8 cellular contexts compared by ENCODE assay signal in genomic region chr11:96215094-96215782, GRCh38.
DNase-seq lines count a peak whose midpoint lies in the region; ATAC-seq and TF ChIP-seq lines count a peak whose summit lies in the region.

No MANE protein-coding gene starts in this region.

- peaks cover 42% of the 10 kb centered on the region for H3K4me1 ChIP-seq in PC-9 (replicated peaks; ENCODE audit: insufficient read depth)

- CTCF ChIA-PET in PC-9 (lab: Charles Lee) = interaction anchor here (0.7 kb wide), 1 partner anchor 161 kb away, joined by 3 read pairs; no protein-coding TSS in a partner anchor

- no peaks in the 10 kb centered on the region for H4K20me1 ChIP-seq in PC-9 (ENCODE audit: insufficient read depth)

- no peak overlapping the region for H3K4me2 ChIP-seq in PC-9

- H3K9me2 ChIP-seq in PC-9 (ENCODE audit: insufficient read depth) = no peaks in the 10 kb centered on the region

- ATAC-seq in activated CD4-positive, CD25-positive, alpha-beta regulatory T cell treated with anti-CD3 and anti-CD28 coated beads, Interleukin-2, amount 50 U/mL, for 24 hours = peak; percentile 39 to 45
- ATAC-seq in HG02798 (IDR thresholded peaks at IDR 0.05; ENCODE audit: poor library complexity, unreplicated experiment) = peak; percentile 78
- peak; percentile 55 for ATAC-seq in omental fat pad (ENCODE audit: low FRiP score)

- H3K27ac ChIP-seq in PC-9 (peak overlapping the region; percentile 38), dorsolateral prefrontal cortex (peak overlapping the region in 45 of 59 donors; percentile 0 to 83 (median 49))

- peaks cover 83% of the 10 kb centered on the region for H3K79me2 ChIP-seq in PC-9 (ENCODE audit: low read depth)

- H3K4me3 ChIP-seq in PC-9 (no peak overlapping the region), dorsolateral prefrontal cortex (no peak overlapping the region)

- H3K27me3 ChIP-seq in PC-9 (ENCODE audit: insufficient read depth, low read depth) (no peaks in the 10 kb centered on the region), dorsolateral prefrontal cortex (no peaks in the 10 kb centered on the region)

- DNase-seq in activated CD4-positive, CD25-positive, alpha-beta regulatory T cell treated with anti-CD3 and anti-CD28 coated beads, Interleukin-2, amount 50 U/mL, for 72 hours = no peak
- DNase-seq in PC-9 (no peak), dorsolateral prefrontal cortex (no peak), omental fat pad (ENCODE audit: low spot score) (no peak), dedifferentiated amniotic fluid mesenchymal stem cell (ENCODE audit: extremely low spot score) (no peak), SW 1271 (lab: John Stamatoyannopoulos, UW) (no peak)

- TF ChIP-seq CTCF in PC-9 (conservative IDR thresholded peaks at IDR 0.05) = no peak
- no peak for TF ChIP-seq CTCF in dorsolateral prefrontal cortex (IDR thresholded peaks at IDR 0.05 in 54 of 56, conservative IDR thresholded peaks at IDR 0.05 in 2 of 56; ENCODE audit: low read depth in 1 of 56, partially characterized antibody in 56 of 56)
- TF ChIP-seq CTCF in omental fat pad (IDR thresholded peaks at IDR 0.05) = no peak

- peaks cover 38% of the 10 kb centered on the region for H3F3A ChIP-seq in PC-9 (ENCODE audit: insufficient read depth, low read depth)

- intact Hi-C loops in PC-9 (cut with micrococcal nuclease; ENCODE audit: unreplicated experiment) = no loop called here
- intact Hi-C loops in dorsolateral prefrontal cortex (cut with DNase I) = no loop called here

- no peaks in the 10 kb centered on the region for H3K9me3 ChIP-seq in PC-9 (ENCODE audit: insufficient read depth, low read depth)

- no TSS peak for BruUV-seq in PC-9 (replicated peaks; lab: Mats Ljungman, UMichigan)

- H2AFZ ChIP-seq in PC-9 = no peak overlapping the region

- no peaks in the 10 kb centered on the region for H3K36me3 ChIP-seq in PC-9 (ENCODE audit: low read depth)

- POLR2A ChIA-PET in PC-9 (lab: Charles Lee; ENCODE audit: unreplicated experiment) = interaction anchor here (0.6 kb wide), 2 partner anchors 12 to 121 kb away, joined by 4 to 8 read pairs; no protein-coding TSS in a partner anchor
